32 cellular contexts compared by ENCODE assay signal in genomic region chr12:132578826-132579225, GRCh38. TPM values are rescaled to one million over a fixed set of nuclear protein-coding genes. Genes with fewer than 3 reads are reported as not detected.
"Had no signal": no experiment of that assay in that cellular context is flagged by ENCODE, and none has a peak within 500 bp of the region (broad histone marks: within the 10 kb centered on the region; RNA-seq: fewer than 3 reads in every experiment).

No MANE protein-coding gene starts in this region.

- H3K4me3 Mint-ChIP-seq: dendritic cell treated with granulocyte-macrophage colony-stimulating factor and Interleukin-4, amounts not matched to agents 40 ng/mL and 50 ng/mL, for 4 days; effector memory CD8-positive, alpha-beta T cell; endodermal cell; immature natural killer cell; mesothelial cell of epicardium had no signal

- DNase-seq: cerebellar nuclear complex; colonic mucosa; cortex of kidney; effector CD8-positive, alpha-beta T cell; effector memory CD8-positive, alpha-beta T cell; endodermal cell; erythroblast; esophagus squamous epithelium; foreskin fibroblast; foreskin melanocyte; gastrocnemius medialis; head of caudate nucleus; heart right ventricle; hippocampal formation; immature natural killer cell; islet precursor cell; kidney; kidney glomerular epithelial cell; left colon; left ventricle myocardium inferior; mammary epithelial cell; mesenchymal stem cell; mucosa of descending colon had no signal

- H3K27ac Mint-ChIP-seq: dendritic cell treated with granulocyte-macrophage colony-stimulating factor and Interleukin-4, amounts not matched to agents 40 ng/mL and 50 ng/mL, for 4 days; endodermal cell; mesothelial cell of epicardium had no signal

- ATAC-seq: effector memory CD8-positive, alpha-beta T cell; esophagus mucosa; gastrocnemius medialis; heart right ventricle; left colon; left lobe of liver; mucosa of descending colon had no signal

- H3K27me3 Mint-ChIP-seq: dendritic cell treated with granulocyte-macrophage colony-stimulating factor and Interleukin-4, amounts not matched to agents 40 ng/mL and 50 ng/mL, for 4 days; effector memory CD8-positive, alpha-beta T cell had no signal

- H3K9me3 Mint-ChIP-seq: dendritic cell treated with granulocyte-macrophage colony-stimulating factor and Interleukin-4, amounts not matched to agents 40 ng/mL and 50 ng/mL, for 4 days; effector memory CD8-positive, alpha-beta T cell; endodermal cell; immature natural killer cell; mesothelial cell of epicardium had no signal

- H3K4me1 Mint-ChIP-seq: immature natural killer cell had no signal

RNA-seq across cellular contexts. Expression of gene LRCOL1, which starts 31.6 kb away (rescaled TPM):
- total RNA-seq: chondrocyte, endodermal cell, left colon, left ventricle myocardium inferior, mammary epithelial cell, mesenteric fat pad, mesothelial cell of epicardium, mucosa of descending colon, myocyte had no signal

RNA-seq across cellular contexts. Expression of gene P2RX2, which starts 39.8 kb away (rescaled TPM):
- total RNA-seq: chondrocyte, dermis microvascular lymphatic vessel endothelial cell, esophagus mucosa, gastrocnemius medialis, heart right ventricle, left lobe of liver, left ventricle myocardium inferior, liver, mammary epithelial cell, mesenteric fat pad, myocyte had no signal
